In the genomic region with DNA sequence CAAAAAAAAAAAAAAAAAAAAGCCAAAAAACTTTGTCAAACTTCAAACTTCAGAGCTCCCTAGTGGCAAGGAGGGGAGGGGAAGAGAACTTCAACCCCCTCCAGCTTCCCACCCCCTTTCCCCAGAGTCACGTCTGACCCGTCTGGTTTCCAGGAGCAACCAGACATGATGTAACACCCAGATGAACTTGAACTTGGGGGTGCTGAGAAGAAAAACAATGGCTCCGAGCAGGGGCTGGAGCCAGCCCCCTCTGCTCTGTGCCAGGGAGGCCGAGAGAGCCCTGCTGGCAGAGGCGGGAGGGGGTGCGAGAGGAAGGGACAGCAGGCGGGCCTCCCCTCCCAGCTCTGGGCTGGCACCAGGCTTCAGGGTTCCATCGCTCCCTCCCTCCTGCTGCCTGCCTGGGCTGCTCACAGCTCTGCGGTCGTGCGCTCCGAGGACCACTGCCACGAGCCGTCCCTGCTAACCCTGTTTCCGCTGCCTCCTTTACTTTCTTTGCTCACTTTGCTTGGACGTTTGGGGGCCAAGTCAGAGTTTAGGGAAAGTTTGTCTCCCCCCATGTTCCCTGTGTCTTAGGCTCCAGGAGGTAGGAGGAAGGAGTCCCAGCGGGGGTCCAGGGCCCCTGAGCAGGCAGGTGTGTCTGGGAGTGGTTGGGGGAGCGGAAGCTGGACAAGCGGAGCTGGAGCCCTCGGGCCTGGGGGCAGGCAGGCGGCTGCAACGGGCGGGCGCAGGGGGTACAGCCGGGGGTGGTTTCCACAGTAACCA, we compare ENCODE assay signal across 1 cellular context.
TF ChIP-seq lines count a peak whose summit lies in the region.

No MANE protein-coding gene starts in this region.

TF ChIP-seq in K562, 482 proteins besides CTCF, POLR2A, EP300 and RAD21:
- TF ChIP-seq, protein P1, sequence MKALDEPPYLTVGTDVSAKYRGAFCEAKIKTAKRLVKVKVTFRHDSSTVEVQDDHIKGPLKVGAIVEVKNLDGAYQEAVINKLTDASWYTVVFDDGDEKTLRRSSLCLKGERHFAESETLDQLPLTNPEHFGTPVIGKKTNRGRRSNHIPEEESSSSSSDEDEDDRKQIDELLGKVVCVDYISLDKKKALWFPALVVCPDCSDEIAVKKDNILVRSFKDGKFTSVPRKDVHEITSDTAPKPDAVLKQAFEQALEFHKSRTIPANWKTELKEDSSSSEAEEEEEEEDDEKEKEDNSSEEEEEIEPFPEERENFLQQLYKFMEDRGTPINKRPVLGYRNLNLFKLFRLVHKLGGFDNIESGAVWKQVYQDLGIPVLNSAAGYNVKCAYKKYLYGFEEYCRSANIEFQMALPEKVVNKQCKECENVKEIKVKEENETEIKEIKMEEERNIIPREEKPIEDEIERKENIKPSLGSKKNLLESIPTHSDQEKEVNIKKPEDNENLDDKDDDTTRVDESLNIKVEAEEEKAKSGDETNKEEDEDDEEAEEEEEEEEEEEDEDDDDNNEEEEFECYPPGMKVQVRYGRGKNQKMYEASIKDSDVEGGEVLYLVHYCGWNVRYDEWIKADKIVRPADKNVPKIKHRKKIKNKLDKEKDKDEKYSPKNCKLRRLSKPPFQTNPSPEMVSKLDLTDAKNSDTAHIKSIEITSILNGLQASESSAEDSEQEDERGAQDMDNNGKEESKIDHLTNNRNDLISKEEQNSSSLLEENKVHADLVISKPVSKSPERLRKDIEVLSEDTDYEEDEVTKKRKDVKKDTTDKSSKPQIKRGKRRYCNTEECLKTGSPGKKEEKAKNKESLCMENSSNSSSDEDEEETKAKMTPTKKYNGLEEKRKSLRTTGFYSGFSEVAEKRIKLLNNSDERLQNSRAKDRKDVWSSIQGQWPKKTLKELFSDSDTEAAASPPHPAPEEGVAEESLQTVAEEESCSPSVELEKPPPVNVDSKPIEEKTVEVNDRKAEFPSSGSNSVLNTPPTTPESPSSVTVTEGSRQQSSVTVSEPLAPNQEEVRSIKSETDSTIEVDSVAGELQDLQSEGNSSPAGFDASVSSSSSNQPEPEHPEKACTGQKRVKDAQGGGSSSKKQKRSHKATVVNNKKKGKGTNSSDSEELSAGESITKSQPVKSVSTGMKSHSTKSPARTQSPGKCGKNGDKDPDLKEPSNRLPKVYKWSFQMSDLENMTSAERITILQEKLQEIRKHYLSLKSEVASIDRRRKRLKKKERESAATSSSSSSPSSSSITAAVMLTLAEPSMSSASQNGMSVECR (CRISPR knock-in tag; IDR thresholded peaks at IDR 0.05), result no peak
- no peak for TF ChIP-seq SMAD2 (IDR thresholded peaks at IDR 0.05; ENCODE audit: low read depth, low read length)
- no peak for TF ChIP-seq HSF4 (CRISPR knock-in tag; IDR thresholded peaks at IDR 0.05; ENCODE audit: borderline replicate concordance)
- peak; percentile 80 for TF ChIP-seq ZNF384 (IDR thresholded peaks at IDR 0.05; ENCODE audit: low read depth, low read length)
- no peak for TF ChIP-seq PTBP1 (IDR thresholded peaks at IDR 0.05; ENCODE audit: low read depth, low read length)
- TF ChIP-seq ZNF217 (CRISPR knock-in tag; IDR thresholded peaks at IDR 0.05), result no peak
- no peak for TF ChIP-seq GABPB2 (CRISPR knock-in tag; conservative IDR thresholded peaks at IDR 0.05)
- TF ChIP-seq ZNF609 (CRISPR knock-in tag; IDR thresholded peaks at IDR 0.05; ENCODE audit: borderline replicate concordance), result no peak
- TF ChIP-seq MTA3 (IDR thresholded peaks at IDR 0.05; ENCODE audit: borderline replicate concordance), result 0 out of 2 replicates have a peak, but pooled peaks have one; percentile 25
- no peak for TF ChIP-seq MCM3 (IDR thresholded peaks at IDR 0.05)
- no peak for TF ChIP-seq POLR2AphosphoS5 (IDR thresholded peaks at IDR 0.05; ENCODE audit: control insufficient read depth, insufficient read depth, low read depth, low read length)
- TF ChIP-seq TOE1 (IDR thresholded peaks at IDR 0.05; ENCODE audit: borderline replicate concordance), result no peak
- no peak for TF ChIP-seq TOE1 (CRISPR knock-in tag; IDR thresholded peaks at IDR 0.05; ENCODE audit: borderline replicate concordance, low read depth)
- TF ChIP-seq KDM5B (IDR thresholded peaks at IDR 0.05; ENCODE audit: insufficient replicate concordance, low read depth, low read length), result no peak
- TF ChIP-seq ATF3 (IDR thresholded peaks at IDR 0.05), result peak; percentile 51
- no peak for TF ChIP-seq ATF3 (CRISPR knock-in tag; conservative IDR thresholded peaks at IDR 0.05)
- no peak for TF ChIP-seq ZBTB7A (IDR thresholded peaks at IDR 0.05; ENCODE audit: borderline replicate concordance, control insufficient read depth, low read depth, low read length)
- no peak for TF ChIP-seq TCF15 (CRISPR knock-in tag; IDR thresholded peaks at IDR 0.05)
- TF ChIP-seq CSDE1 (IDR thresholded peaks at IDR 0.05), result no peak
- TF ChIP-seq, protein P2, sequence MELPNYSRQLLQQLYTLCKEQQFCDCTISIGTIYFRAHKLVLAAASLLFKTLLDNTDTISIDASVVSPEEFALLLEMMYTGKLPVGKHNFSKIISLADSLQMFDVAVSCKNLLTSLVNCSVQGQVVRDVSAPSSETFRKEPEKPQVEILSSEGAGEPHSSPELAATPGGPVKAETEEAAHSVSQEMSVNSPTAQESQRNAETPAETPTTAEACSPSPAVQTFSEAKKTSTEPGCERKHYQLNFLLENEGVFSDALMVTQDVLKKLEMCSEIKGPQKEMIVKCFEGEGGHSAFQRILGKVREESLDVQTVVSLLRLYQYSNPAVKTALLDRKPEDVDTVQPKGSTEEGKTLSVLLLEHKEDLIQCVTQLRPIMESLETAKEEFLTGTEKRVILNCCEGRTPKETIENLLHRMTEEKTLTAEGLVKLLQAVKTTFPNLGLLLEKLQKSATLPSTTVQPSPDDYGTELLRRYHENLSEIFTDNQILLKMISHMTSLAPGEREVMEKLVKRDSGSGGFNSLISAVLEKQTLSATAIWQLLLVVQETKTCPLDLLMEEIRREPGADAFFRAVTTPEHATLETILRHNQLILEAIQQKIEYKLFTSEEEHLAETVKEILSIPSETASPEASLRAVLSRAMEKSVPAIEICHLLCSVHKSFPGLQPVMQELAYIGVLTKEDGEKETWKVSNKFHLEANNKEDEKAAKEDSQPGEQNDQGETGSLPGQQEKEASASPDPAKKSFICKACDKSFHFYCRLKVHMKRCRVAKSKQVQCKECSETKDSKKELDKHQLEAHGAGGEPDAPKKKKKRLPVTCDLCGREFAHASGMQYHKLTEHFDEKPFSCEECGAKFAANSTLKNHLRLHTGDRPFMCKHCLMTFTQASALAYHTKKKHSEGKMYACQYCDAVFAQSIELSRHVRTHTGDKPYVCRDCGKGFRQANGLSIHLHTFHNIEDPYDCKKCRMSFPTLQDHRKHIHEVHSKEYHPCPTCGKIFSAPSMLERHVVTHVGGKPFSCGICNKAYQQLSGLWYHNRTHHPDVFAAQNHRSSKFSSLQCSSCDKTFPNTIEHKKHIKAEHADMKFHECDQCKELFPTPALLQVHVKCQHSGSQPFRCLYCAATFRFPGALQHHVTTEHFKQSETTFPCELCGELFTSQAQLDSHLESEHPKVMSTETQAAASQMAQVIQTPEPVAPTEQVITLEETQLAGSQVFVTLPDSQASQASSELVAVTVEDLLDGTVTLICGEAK (IDR thresholded peaks at IDR 0.05), result no peak
- TF ChIP-seq, protein P2 (CRISPR knock-in tag; IDR thresholded peaks at IDR 0.05), result peak; percentile 61; the same call in 1 of the 2 replicates
- no peak for TF ChIP-seq TAL1 (IDR thresholded peaks at IDR 0.05)
- TF ChIP-seq FOXO4 (CRISPR knock-in tag; IDR thresholded peaks at IDR 0.05), result no peak
- no peak for TF ChIP-seq IRF2 (CRISPR knock-in tag; IDR thresholded peaks at IDR 0.05)
- no peak for TF ChIP-seq ARNT (IDR thresholded peaks at IDR 0.05)
- TF ChIP-seq FOXK1 (CRISPR knock-in tag; IDR thresholded peaks at IDR 0.05; ENCODE audit: borderline replicate concordance), result no peak
- no peak for TF ChIP-seq ARID1B (IDR thresholded peaks at IDR 0.05)
- TF ChIP-seq KDM2B (CRISPR knock-in tag; IDR thresholded peaks at IDR 0.05), result no peak
- peak; percentile 63; the same call in 1 of the 2 replicates for TF ChIP-seq SMAD4 (CRISPR knock-in tag; conservative IDR thresholded peaks at IDR 0.05)
- peak; percentile 59 for TF ChIP-seq CEBPG (CRISPR knock-in tag; IDR thresholded peaks at IDR 0.05)
- TF ChIP-seq CEBPG (tag; conservative IDR thresholded peaks at IDR 0.05 in 1 of 2, IDR thresholded peaks at IDR 0.05 in 1 of 2), result no peak; a peak in 2 of 4 replicates
- no peak for TF ChIP-seq ZNF551 (CRISPR knock-in tag; IDR thresholded peaks at IDR 0.05)
